9 cellular contexts compared by ENCODE assay signal in the genomic region with DNA sequence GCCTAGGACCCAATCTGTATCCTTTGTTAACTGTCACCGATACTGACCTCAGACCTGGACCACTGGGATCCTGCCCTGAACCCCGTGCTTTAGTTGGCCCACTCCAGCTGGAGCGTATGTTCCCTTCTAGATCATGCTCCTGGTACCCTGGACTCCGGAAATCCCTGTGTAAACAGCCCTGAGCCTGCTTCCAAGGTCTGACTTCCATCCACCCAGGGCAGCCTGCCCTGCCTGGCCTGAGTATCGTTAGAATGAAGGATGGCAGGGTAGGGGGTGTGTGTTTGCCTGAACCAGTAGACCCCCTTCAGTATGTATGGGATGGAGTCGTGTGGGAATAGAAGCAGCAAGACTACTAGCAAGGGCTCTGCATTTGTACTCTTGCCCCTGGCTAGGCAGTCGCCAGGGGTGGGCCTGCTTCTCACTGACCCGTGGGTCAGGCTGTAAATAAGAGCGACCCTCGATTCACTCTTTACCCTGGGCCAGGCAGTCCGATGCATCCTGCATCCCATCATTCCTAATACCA. TPM values are rescaled to one million over a fixed set of nuclear protein-coding genes. Genes with fewer than 3 reads are reported as not detected.
A peak's percentile ranks its signal among the peaks of the same experiment; 100 is the strongest.
DNase-seq lines count a peak whose midpoint lies in the region; ATAC-seq, FAIRE-seq and TF ChIP-seq lines count a peak whose summit lies in the region.
"Had no signal": no experiment of that assay in that cellular context is flagged by ENCODE, and none has a peak within 500 bp of the region (broad histone marks: within the 10 kb centered on the region; RNA-seq: fewer than 3 reads in every experiment).

No MANE protein-coding gene starts in this region.

- no peak overlapping the region for H3K14ac ChIP-seq in trophoblast cell (ENCODE audit: low read length)

- H3K4me3 ChIP-seq in CD8-positive, alpha-beta T cell (ENCODE audit: low read depth, low read length), result no peak overlapping the region
- H3K4me3 ChIP-seq in Peyer's patch (peak overlapping the region; percentile 49 to 95 (median 76)), fibroblast of mammary gland (ENCODE audit: control insufficient read depth, low read depth, low read length) (peak overlapping the region; percentile 42), trophoblast cell (ENCODE audit: low read depth, low read length) (peak overlapping the region; percentile 72)

- peaks cover 6% of the 10 kb centered on the region for H3K79me1 ChIP-seq in trophoblast cell (ENCODE audit: low read length)

- no peaks in the 10 kb centered on the region for H3K9me3 ChIP-seq in CD8-positive, alpha-beta T cell (ENCODE audit: low read length)
- H3K9me3 ChIP-seq in Peyer's patch (no peaks in the 10 kb centered on the region), trophoblast cell (ENCODE audit: insufficient read depth, low read depth, low read length) (no peaks in the 10 kb centered on the region)

- no peak overlapping the region for H2BK5ac ChIP-seq in trophoblast cell (ENCODE audit: low read depth, low read length, poor library complexity)

- ATAC-seq in CD8-positive, alpha-beta T cell, result no peak
- ATAC-seq in GM21526 (IDR thresholded peaks at IDR 0.05; ENCODE audit: low FRiP score, unreplicated experiment), result no peak

- H3K4me1 ChIP-seq in CD8-positive, alpha-beta T cell (ENCODE audit: insufficient read depth, low read length), result peaks cover 4% of the 10 kb centered on the region
- H3K4me1 ChIP-seq in Peyer's patch (peaks cover 0 to 13% (median 5%) of the 10 kb centered on the region in 4 donors), trophoblast cell (ENCODE audit: control insufficient read depth in 1 of 2, insufficient read depth in 2 of 2, low read length in 2 of 2) (peaks cover 3 to 13% of the 10 kb centered on the region in 2 experiments)

- no peaks in the 10 kb centered on the region for H3K36me3 ChIP-seq in CD8-positive, alpha-beta T cell (ENCODE audit: insufficient read depth, low read length)
- H3K36me3 ChIP-seq in Peyer's patch (no peaks in the 10 kb centered on the region), trophoblast cell (ENCODE audit: control insufficient read depth in 1 of 2, insufficient read depth in 2 of 2, low read length in 2 of 2) (peaks cover 0 to 4% of the 10 kb centered on the region in 2 experiments)

- H3K36me3 Mint-ChIP-seq in CD8-positive, alpha-beta T cell, result no peaks in the 10 kb centered on the region

- peak overlapping the region; percentile 79 for H4K8ac ChIP-seq in trophoblast cell (ENCODE audit: low read depth, low read length)

- TF ChIP-seq POLR2A in Peyer's patch (IDR thresholded peaks at IDR 0.05) (no peak), GM12891 (IDR thresholded peaks at IDR 0.05; ENCODE audit: low read depth, low read length) (no peak)

- H2BK120ac ChIP-seq in trophoblast cell (ENCODE audit: insufficient read depth, low read length, poor library complexity), result no peak overlapping the region

- no peak overlapping the region for H3K23ac ChIP-seq in trophoblast cell (ENCODE audit: low read length)

- no peak overlapping the region for H2BK12ac ChIP-seq in trophoblast cell (ENCODE audit: low read length)

- peak overlapping the region; percentile 64 for H3K4me3 Mint-ChIP-seq in CD8-positive, alpha-beta T cell

- intact Hi-C loops in CD8-positive, alpha-beta T cell (cut with DNase I, micrococcal nuclease), result no loop called here

- no peak overlapping the region for H3K4ac ChIP-seq in trophoblast cell (ENCODE audit: low read depth, low read length)

- POLR2A ChIA-PET in CD8-positive, alpha-beta T cell (lab: Charles Lee), result no interaction called here

- H3K27me3 Mint-ChIP-seq in CD8-positive, alpha-beta T cell (ENCODE audit: low read depth), result peaks cover 37% of the 10 kb centered on the region

- H3K9ac ChIP-seq in trophoblast cell (ENCODE audit: low read length), result no peak overlapping the region

- H4K91ac ChIP-seq in trophoblast cell (ENCODE audit: low read depth, low read length), result no peak overlapping the region

- no peak overlapping the region for H2AK5ac ChIP-seq in trophoblast cell (ENCODE audit: low read length)

- CTCF ChIA-PET in CD8-positive, alpha-beta T cell (lab: Charles Lee), result interaction anchor here (1.5 kb wide), 1 partner anchor 144 kb away, joined by 5 read pairs; no protein-coding TSS in a partner anchor

- H3K27me3 ChIP-seq in CD8-positive, alpha-beta T cell (ENCODE audit: insufficient read depth, low read length), result peaks cover 18% of the 10 kb centered on the region
- H3K27me3 ChIP-seq in Peyer's patch, result no peaks in the 10 kb centered on the region
- H3K27me3 ChIP-seq in trophoblast cell (ENCODE audit: insufficient read depth, low read length), result no peaks in the 10 kb centered on the region

- no peak overlapping the region for H3K27ac ChIP-seq in CD8-positive, alpha-beta T cell (ENCODE audit: low read depth, low read length)
- peak overlapping the region; percentile 25 to 92 (median 80) for H3K27ac ChIP-seq in Peyer's patch
- H3K27ac ChIP-seq in trophoblast cell (ENCODE audit: low read depth, low read length), result no peak overlapping the region

- no peak overlapping the region for H3K27ac Mint-ChIP-seq in CD8-positive, alpha-beta T cell

- no peak for FAIRE-seq in GM12891 (lab: Jason Lieb, UNC)

- H2AFZ ChIP-seq in trophoblast cell (ENCODE audit: insufficient read depth, low read length, poor library complexity), result peak overlapping the region; percentile 62

- no peak for DNase-seq in CD8-positive, alpha-beta T cell
- DNase-seq in Peyer's patch (no peak), fibroblast of mammary gland (ENCODE audit: low read depth) (no peak), trophoblast cell (no peak), NCI-H128 (lab: John Stamatoyannopoulos, UW; ENCODE audit: unreplicated experiment) (no peak), GM12891 (ENCODE audit: insufficient read length, low spot score) (no peak), GM19238 (ENCODE audit: insufficient read length, low spot score) (no peak)
- DNase-seq: SW 1271 had no signal

- peaks cover 3% of the 10 kb centered on the region for H3K79me2 ChIP-seq in trophoblast cell (ENCODE audit: control insufficient read depth, insufficient read depth, low read length, poor library complexity)

- TF ChIP-seq CTCF in CD8-positive, alpha-beta T cell (IDR thresholded peaks at IDR 0.05), result no peak
- TF ChIP-seq CTCF in Peyer's patch (IDR thresholded peaks at IDR 0.05) (no peak), fibroblast of mammary gland (conservative IDR thresholded peaks at IDR 0.05; ENCODE audit: control insufficient read depth, insufficient read depth, low read depth, low read length) (no peak)

- peak overlapping the region; percentile 72 for H3K4me2 ChIP-seq in trophoblast cell (ENCODE audit: low read length)

- H3K4me1 Mint-ChIP-seq in CD8-positive, alpha-beta T cell (ENCODE audit: low read depth), result peaks cover 5% of the 10 kb centered on the region

- no CpG with 5 or more reads among the region's 11 CpGs for WGBS in trophoblast cell (ENCODE audit: extremely low coverage, insufficient coverage, insufficient read length)

- no peak overlapping the region for H3K18ac ChIP-seq in trophoblast cell (ENCODE audit: low read length)

- no peaks in the 10 kb centered on the region for H3K9me3 Mint-ChIP-seq in CD8-positive, alpha-beta T cell

- no peak overlapping the region for H4K12ac ChIP-seq in trophoblast cell (ENCODE audit: low read depth, low read length)

TF ChIP-seq in GM12891, 5 proteins besides CTCF, POLR2A, EP300 and RAD21:
- TF ChIP-seq SPI1 (IDR thresholded peaks at IDR 0.05; ENCODE audit: low read depth, low read length) (no peak), TAF1 (IDR thresholded peaks at IDR 0.05; ENCODE audit: low read depth, low read length) (no peak), PAX5 (IDR thresholded peaks at IDR 0.05; ENCODE audit: insufficient read depth, low read length, severe bottlenecking) (no peak), POU2F2 (IDR thresholded peaks at IDR 0.05; ENCODE audit: low read depth, low read length) (no peak), POLR2AphosphoS5 (IDR thresholded peaks at IDR 0.05; ENCODE audit: low read depth, low read length) (no peak)

RNA-seq across cellular contexts. Expression of gene TMEM98, which starts 0.7 kb away (rescaled TPM):
- not detected for total RNA-seq in CD8-positive, alpha-beta T cell
- total RNA-seq in Peyer's patch, result 100 to 1,000 TPM in 3 of 4 donors, 10 to 100 TPM in 1; 54.5 to 351 (median 241) TPM
- polyA plus RNA-seq in trophoblast cell (2013), result 23.4 and 24.2 TPM in 2 replicates
- polyA plus RNA-seq in GM12891 (2012; ENCODE audit: low read depth, missing spikeins), result 0.04 TPM

RNA-seq across cellular contexts. Expression of gene MYO1D, which starts 50.3 kb away (rescaled TPM):
- 1 to 10 TPM; 6.8 TPM for total RNA-seq in CD8-positive, alpha-beta T cell
- total RNA-seq in Peyer's patch, result 100 to 1,000 TPM; 148 to 340 (median 328) TPM
- 18.0 and 18.1 TPM in 2 replicates for polyA plus RNA-seq in trophoblast cell (2013)
- polyA plus RNA-seq in GM12891 (2012; ENCODE audit: low read depth, missing spikeins), result 12.2 TPM

Comparison
In these comparisons a context has a peak if more than half of its experiments do, and no peak if none do; other contexts are left out.
1. H3K27ac ChIP-seq: peak in Peyer's patch (4 of 4); none in CD8-positive, alpha-beta T cell (single experiment) and trophoblast cell (single experiment).
2. RNA of gene TMEM98, which starts 0.7 kb away (total RNA-seq): 54.5 to 351 TPM in Peyer's patch; not detected in CD8-positive, alpha-beta T cell; every median in the first group is over 10 times any median in the second.
3. RNA of gene MYO1D, which starts 50.3 kb away (total RNA-seq): 148 to 340 TPM in Peyer's patch; 6.8 TPM in CD8-positive, alpha-beta T cell; every median in the first group is over 10 times any median in the second.